In the genomic region with DNA sequence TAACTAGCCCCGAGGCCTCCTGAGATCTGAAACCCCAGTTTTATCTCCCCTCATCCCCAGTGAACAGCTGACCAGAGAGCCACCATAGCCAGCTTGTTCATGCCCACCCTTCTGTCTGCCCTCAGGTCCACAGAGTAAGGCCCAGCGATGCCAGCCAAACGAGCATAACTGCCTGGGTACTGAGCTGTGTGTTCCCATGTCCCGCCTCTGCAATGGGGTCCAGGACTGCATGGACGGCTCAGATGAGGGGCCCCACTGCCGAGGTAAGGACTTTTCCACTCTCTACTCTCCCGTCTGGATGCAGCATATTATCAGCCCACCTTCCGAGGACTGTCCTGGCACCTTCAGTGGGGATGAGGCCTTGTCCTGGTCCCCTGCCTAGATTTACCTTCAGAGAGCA, we compare ENCODE assay signal across 33 cellular contexts. TPM values are rescaled to one million over a fixed set of nuclear protein-coding genes. Genes with fewer than 3 reads are reported as not detected.
DNase-seq lines count a peak whose midpoint lies in the region; ATAC-seq, FAIRE-seq and TF ChIP-seq lines count a peak whose summit lies in the region.
"Had no signal": no experiment of that assay in that cellular context is flagged by ENCODE, and none has a peak within 500 bp of the region (broad histone marks: within the 10 kb centered on the region; RNA-seq: fewer than 3 reads in every experiment).

No MANE protein-coding gene starts in this region.

- no peak overlapping the region for H3K4me3 Mint-ChIP-seq in astrocyte (ENCODE audit: unreplicated experiment)
- H3K4me3 Mint-ChIP-seq: activated CD4-positive, alpha-beta memory T cell treated with anti-CD3 and anti-CD28 coated beads, Interleukin-2, amount 10 ng/mL, durations not matched to agents 7 days and 5 days; T-helper 1 cell treated with Interleukin-12 subunit alpha and Interleukin-12 subunit beta and Interleukin-4 antibody, amounts not matched to agents 30 μg/mL and 1 μg/mL, for 36 hours had no signal

- H3K27me3 Mint-ChIP-seq in astrocyte (ENCODE audit: low read depth, unreplicated experiment), result no peaks in the 10 kb centered on the region

- H3K27ac Mint-ChIP-seq in astrocyte (ENCODE audit: unreplicated experiment), result peak overlapping the region; percentile 7
- H3K27ac Mint-ChIP-seq: activated CD4-positive, alpha-beta memory T cell treated with anti-CD3 and anti-CD28 coated beads, Interleukin-2, amount 10 ng/mL, durations not matched to agents 7 days and 5 days; T-helper 1 cell treated with Interleukin-12 subunit alpha and Interleukin-12 subunit beta and Interleukin-4 antibody, amounts not matched to agents 30 μg/mL and 1 μg/mL, for 36 hours had no signal

- H3K9ac ChIP-seq in GM23248, result 0 out of 2 replicates have a peak overlapping the region, but pooled peaks have one; percentile 19
- H3K9ac ChIP-seq in astrocyte (ENCODE audit: low read length), result no peak overlapping the region
- H3K9ac ChIP-seq in liver (ENCODE audit: low read depth in 1 of 2, low read length in 2 of 2), result no peak overlapping the region

- H3K4me1 ChIP-seq in GM23248 (ENCODE audit: insufficient read depth) (peaks cover 67% of the 10 kb centered on the region), astrocyte (ENCODE audit: insufficient read depth, low read length) (peaks cover 15% of the 10 kb centered on the region), liver (ENCODE audit: control insufficient read depth in 4 of 4, insufficient read depth in 4 of 4, low read length in 3 of 4) (peaks cover 17 to 73% (median 54%) of the 10 kb centered on the region in 4 donors)

- DNase-seq in GM23248 (no peak), astrocyte (ENCODE audit: low read depth) (no peak), substantia nigra (lab: John Stamatoyannopoulos, UW) (no peak), nucleus accumbens (lab: John Stamatoyannopoulos, UW) (no peak), iPS-NIHi7 (ENCODE audit: extremely low spot score) (no peak)
- DNase-seq in activated T-cell treated with anti-CD3 and anti-CD28 coated beads, Interleukin-2, amount 50 U/mL, for 1 hour, result no peak
- DNase-seq: ACHN; activated CD4-positive, alpha-beta memory T cell treated with anti-CD3 and anti-CD28 coated beads, Interleukin-2, amount 10 ng/mL, durations not matched to agents 7 days and 5 days; anterior cingulate cortex; DMS53; KBM-7; kidney; MG63; NCI-H1105 treated with DMSO at 0.1 percent for 48 hours; NCI-H2081; NCI-H345; NCI-H774; RPMI8226; stimulated activated naive CD4-positive, alpha-beta T cell had no signal

- H3K36me3 Mint-ChIP-seq in astrocyte (ENCODE audit: low read depth, unreplicated experiment), result peaks cover 55% of the 10 kb centered on the region
- H3K36me3 Mint-ChIP-seq: activated naive CD4-positive, alpha-beta T cell treated with anti-CD3 and anti-CD28 coated beads, Interleukin-2, amount 50 U/mL, for 72 hours had no signal

- H3K9me3 Mint-ChIP-seq in astrocyte (ENCODE audit: unreplicated experiment), result no peaks in the 10 kb centered on the region
- H3K9me3 Mint-ChIP-seq: activated CD4-positive, alpha-beta memory T cell treated with anti-CD3 and anti-CD28 coated beads, Interleukin-2, amount 10 ng/mL, durations not matched to agents 7 days and 5 days; activated naive CD4-positive, alpha-beta T cell treated with anti-CD3 and anti-CD28 coated beads, Interleukin-2, amount 50 U/mL, for 72 hours; T-helper 1 cell treated with Interleukin-12 subunit alpha and Interleukin-12 subunit beta and Interleukin-4 antibody, amounts not matched to agents 30 μg/mL and 1 μg/mL, for 36 hours had no signal

- no peak for FAIRE-seq in astrocyte (lab: Jason Lieb, UNC)
- FAIRE-seq: H1, kidney had no signal

- no peak overlapping the region for H3K4me2 ChIP-seq in GM23248 (ENCODE audit: unreplicated experiment)
- no peak overlapping the region for H3K4me2 ChIP-seq in astrocyte (ENCODE audit: low read length)

- 63 to 69% methylated on average over 8 of the region's 8 CpGs for WGBS in GM23248 (ENCODE audit: low coverage in 1 of 2, low lambda C conversion rate in 2 of 2, missing lambda C conversion rate in 2 of 2), 2 experiments
- 91% methylated on average over 8 of the region's 8 CpGs for WGBS in liver

- peak overlapping the region; percentile 89 for H3K27ac ChIP-seq in GM23248
- no peak overlapping the region for H3K27ac ChIP-seq in astrocyte (ENCODE audit: low read depth, low read length)
- peak overlapping the region; percentile 51 to 63 for H3K27ac ChIP-seq in liver (ENCODE audit: low read depth in 1 of 2, low read length in 2 of 2)
- H3K27ac ChIP-seq in substantia nigra (ENCODE audit: low read depth, low read length, poor library complexity, severe bottlenecking), result peak overlapping the region; percentile 30
- H3K27ac ChIP-seq: SK-N-MC had no signal

- TF ChIP-seq CTCF in astrocyte (IDR thresholded peaks at IDR 0.05; ENCODE audit: insufficient read depth, low read depth, low read length), result no peak
- no peak for TF ChIP-seq CTCF in liver (IDR thresholded peaks at IDR 0.05; ENCODE audit: low read depth, low read length, missing input control)

- no peaks in the 10 kb centered on the region for H4K20me1 ChIP-seq in GM23248 (ENCODE audit: insufficient read depth)
- H4K20me1 ChIP-seq in astrocyte (ENCODE audit: insufficient read depth, low read length), result peaks cover 93% of the 10 kb centered on the region

- H3K4me1 Mint-ChIP-seq in astrocyte (ENCODE audit: low read depth, unreplicated experiment), result peaks cover 56% of the 10 kb centered on the region
- H3K4me1 Mint-ChIP-seq: activated CD4-positive, alpha-beta memory T cell treated with anti-CD3 and anti-CD28 coated beads, Interleukin-2, amount 10 ng/mL, durations not matched to agents 7 days and 5 days had no signal

- no peaks in the 10 kb centered on the region for H3K9me3 ChIP-seq in GM23248 (ENCODE audit: low read depth)
- no peaks in the 10 kb centered on the region for H3K9me3 ChIP-seq in astrocyte (ENCODE audit: insufficient read depth, low read depth, low read length)
- no peaks in the 10 kb centered on the region for H3K9me3 ChIP-seq in liver (ENCODE audit: control insufficient read depth in 4 of 4, low read length in 3 of 4)
- H3K9me3 ChIP-seq: MG63 had no signal

- TF ChIP-seq RAD21 in liver (IDR thresholded peaks at IDR 0.05), result no peak

- H3F3A ChIP-seq in GM23248 (ENCODE audit: insufficient read depth), result peaks cover 81% of the 10 kb centered on the region

- H3K27me3 ChIP-seq in GM23248 (replicated peaks; ENCODE audit: insufficient read depth) (no peaks in the 10 kb centered on the region), astrocyte (ENCODE audit: insufficient read depth, low read length) (no peaks in the 10 kb centered on the region), liver (ENCODE audit: control insufficient read depth in 4 of 4, insufficient read depth in 4 of 4, low read length in 3 of 4) (no peaks in the 10 kb centered on the region)
- H3K27me3 ChIP-seq: MG63 had no signal

- H3K36me3 ChIP-seq in GM23248 (ENCODE audit: low read depth), result peaks cover 69% of the 10 kb centered on the region
- H3K36me3 ChIP-seq in astrocyte (ENCODE audit: insufficient read depth, low read length), result peaks cover 52% of the 10 kb centered on the region
- peaks cover 17 to 48% (median 38%) of the 10 kb centered on the region in 4 donors for H3K36me3 ChIP-seq in liver (ENCODE audit: control insufficient read depth in 4 of 4, insufficient read depth in 3 of 4, low read depth in 1 of 4, low read length in 3 of 4)

- H3K4me3 ChIP-seq in GM23248 (no peak overlapping the region), astrocyte (ENCODE audit: insufficient read depth, low read depth, low read length) (no peak overlapping the region), liver (ENCODE audit: low read depth in 1 of 3, low read length in 3 of 3) (no peak overlapping the region)
- H3K4me3 ChIP-seq: MG63, SK-N-MC had no signal

- no peak for ATAC-seq in HG03457 (IDR thresholded peaks at IDR 0.05; ENCODE audit: unreplicated experiment)
- ATAC-seq: activated CD4-positive, CD25-positive, alpha-beta regulatory T cell treated with anti-CD3 and anti-CD28 coated beads, Interleukin-2, amount 50 U/mL, for 24 hours; activated naive CD4-positive, alpha-beta T cell treated with anti-CD3 and anti-CD28 coated beads, Interleukin-2, amount 50 U/mL, for 72 hours had no signal

- H2AFZ ChIP-seq in GM23248 (no peak overlapping the region), astrocyte (ENCODE audit: low read depth, low read length) (no peak overlapping the region)

- H3K79me2 ChIP-seq in GM23248 (ENCODE audit: insufficient read depth) (peaks cover 98% of the 10 kb centered on the region), astrocyte (ENCODE audit: insufficient read depth, low read length) (peaks cover 59% of the 10 kb centered on the region)

- in situ Hi-C loops in GM23248 (cut with MboI), result no loop called here

- H3K9me2 ChIP-seq in GM23248 (ENCODE audit: insufficient read depth), result no peaks in the 10 kb centered on the region

TF ChIP-seq in liver, 16 proteins besides CTCF, POLR2A, EP300 and RAD21 (continues in another document):
- TF ChIP-seq, protein P1, sequence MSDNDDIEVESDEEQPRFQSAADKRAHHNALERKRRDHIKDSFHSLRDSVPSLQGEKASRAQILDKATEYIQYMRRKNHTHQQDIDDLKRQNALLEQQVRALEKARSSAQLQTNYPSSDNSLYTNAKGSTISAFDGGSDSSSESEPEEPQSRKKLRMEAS (IDR thresholded peaks at IDR 0.05), result no peak

RNA-seq across cellular contexts. Expression of a gene that starts 6.2 kb away (rescaled TPM):
- total RNA-seq in GM23248 (2014; rRNA removed; shearing (Covaris generic)), result not detected in 2 replicates
- polyA plus RNA-seq in GM23248 (2016; fragmentation: Nextera tagmentation; extraction: Ambion mirVana) (0.60 TPM in 1 of 2 replicates, not detected in the other), liver (not detected)
- total RNA-seq in astrocyte (not detected in 2 replicates), liver (not detected)
- total RNA-seq: activated CD4-positive, alpha-beta memory T cell treated with anti-CD3 and anti-CD28 coated beads, Interleukin-2, amount 10 ng/mL, durations not matched to agents 7 days and 5 days; activated naive CD4-positive, alpha-beta T cell treated with anti-CD3 and anti-CD28 coated beads, Interleukin-2, amount 50 U/mL, for 72 hours; dermis microvascular lymphatic vessel endothelial cell; G401; H1; HT1080; kidney; lung microvascular endothelial cell; pulmonary artery endothelial cell had no signal
- polyA plus RNA-seq: BJ, H1, thymus had no signal

RNA-seq across cellular contexts. Expression of a gene that starts 13.0 kb away (rescaled TPM):
- total RNA-seq in GM23248 (2014; rRNA removed; shearing (Covaris generic)), result 257 and 296 TPM in 2 replicates
- polyA plus RNA-seq in GM23248 (2016; fragmentation: Nextera tagmentation; extraction: Ambion mirVana) (161 and 166 TPM in 2 replicates), liver (100 to 1,000 TPM in 1 of 2 donors, 10 to 100 TPM in 1; 87.5 to 127 TPM)
- total RNA-seq in astrocyte (369 and 397 TPM in 2 replicates), liver (100 to 1,000 TPM; 151 to 375 TPM)

RNA-seq across cellular contexts. Expression of a gene that starts 30.1 kb away (rescaled TPM):
- total RNA-seq in GM23248 (2014; rRNA removed; shearing (Covaris generic)), result 95.1 and 103 TPM in 2 replicates
- polyA plus RNA-seq in GM23248 (2016; fragmentation: Nextera tagmentation; extraction: Ambion mirVana) (67.4 and 70.7 TPM in 2 replicates), liver (10 to 100 TPM; 33.2 to 57.4 TPM)
- total RNA-seq in astrocyte (33.8 and 36.2 TPM in 2 replicates), liver (10 to 100 TPM; 27.4 to 54.0 TPM)

RNA-seq across cellular contexts. Expression of a gene that starts 52.3 kb away (rescaled TPM):
- total RNA-seq in GM23248 (2014; rRNA removed; shearing (Covaris generic)), result 88.7 and 107 TPM in 2 replicates
- polyA plus RNA-seq in GM23248 (2016; fragmentation: Nextera tagmentation; extraction: Ambion mirVana) (21.6 and 22.8 TPM in 2 replicates), liver (1 to 10 TPM; 1.9 to 8.6 TPM)
- total RNA-seq in astrocyte (36.6 and 37.8 TPM in 2 replicates), liver (1 to 10 TPM; 3.9 to 10.0 TPM)
